ENCODE assay signal across 17 cellular contexts in genomic region chr22:48633996-48634836, GRCh38.
DNase-seq lines count a peak whose midpoint lies in the region; ATAC-seq, FAIRE-seq and TF ChIP-seq lines count a peak whose summit lies in the region.
"Had no signal": no experiment of that assay in that cellular context is flagged by ENCODE, and none has a peak within 500 bp of the region (broad histone marks: within the 10 kb centered on the region; RNA-seq: fewer than 3 reads in every experiment).

No MANE protein-coding gene starts in this region.

- H3F3A ChIP-seq in MM.1S (ENCODE audit: insufficient read depth, low read length) = peaks cover 5% of the 10 kb centered on the region; the same call in 1 of the 2 replicates

- H2AFZ ChIP-seq in MM.1S (ENCODE audit: low read length) (no peak overlapping the region), K562 (ENCODE audit: low read depth, low read length) (no peak overlapping the region)
- H2AFZ ChIP-seq: GM23248 had no signal

- H3K27me3 ChIP-seq in BLaER1 treated with 17β-estradiol and CSF1 and Interleukin-3, amounts not matched to agents 10 nM and 100 nM = no peaks in the 10 kb centered on the region; a peak in 2 of 22 replicates
- H3K27me3 ChIP-seq in MM.1S (replicated peaks; ENCODE audit: insufficient read depth, low read length) (no peaks in the 10 kb centered on the region), K562 (ENCODE audit: control insufficient read depth in 2 of 2, insufficient read depth in 2 of 2, low read length in 2 of 2) (peaks cover 0 to 4% of the 10 kb centered on the region in 2 experiments; a peak in 2 of 5 replicates)

- no peak for TF ChIP-seq RAD21 in K562 (CRISPR knock-in tag; conservative IDR thresholded peaks at IDR 0.05 in 1 of 2, IDR thresholded peaks at IDR 0.05 in 1 of 2)

- TF ChIP-seq EP300 in K562 (IDR thresholded peaks at IDR 0.05; ENCODE audit: low read length) = no peak

- no peak for TF ChIP-seq CTCF in MM.1S (IDR thresholded peaks at IDR 0.05; ENCODE audit: low read length)
- no peak for TF ChIP-seq CTCF in K562 (IDR thresholded peaks at IDR 0.05 in 2 of 3, conservative IDR thresholded peaks at IDR 0.05 in 1 of 3; ENCODE audit: insufficient read depth in 2 of 3, low read depth in 1 of 3, low read length in 3 of 3)

- ATAC-seq in K562 = no peak
- no peak for ATAC-seq in HG02678 (IDR thresholded peaks at IDR 0.05; ENCODE audit: unreplicated experiment)
- ATAC-seq in GM18868 (IDR thresholded peaks at IDR 0.05; ENCODE audit: unreplicated experiment) = no peak
- ATAC-seq: HCT116 had no signal

- H3K9me1 ChIP-seq in K562 (ENCODE audit: control insufficient read depth, insufficient read depth, low read length) = no peaks in the 10 kb centered on the region

- WGBS in K562 (ENCODE audit: insufficient coverage, low coverage, missing lambda C conversion rate) = 6% methylated on average over 6 of the region's 9 CpGs

- POLR2A ChIA-PET in K562 (lab: Yijun Ruan, JAX) = no interaction called here

- H3K9me3 ChIP-seq in BLaER1 treated with 17β-estradiol and CSF1 and Interleukin-3, amounts not matched to agents 10 nM and 100 nM (replicated peaks in 1 of 11) = no peaks in the 10 kb centered on the region
- H3K9me3 ChIP-seq in MM.1S (replicated peaks; ENCODE audit: insufficient read depth, low read length) (no peaks in the 10 kb centered on the region), K562 (replicated peaks; ENCODE audit: control insufficient read depth, insufficient read depth, low read depth, low read length) (no peaks in the 10 kb centered on the region)

- BruUV-seq in K562 (replicated peaks; lab: Mats Ljungman, UMichigan) = no TSS peak

- FAIRE-seq in K562 (lab: Jason Lieb, UNC) = no peak

- H3K27ac ChIP-seq in BLaER1 treated with 17β-estradiol and CSF1 and Interleukin-3, amounts not matched to agents 10 nM and 100 nM = peak overlapping the region in 6 of 11 experiments; percentile 58 to 92 (median 82); a peak in 11 of 22 replicates
- H3K27ac ChIP-seq in MM.1S (ENCODE audit: low read length) (0 out of 2 replicates have a peak overlapping the region, but pooled peaks have one; percentile 71), K562 (ENCODE audit: extremely low read depth, low read depth, low read length) (no peak overlapping the region), substantia nigra (ENCODE audit: low read depth, low read length, poor library complexity, severe bottlenecking) (peak overlapping the region; percentile 98)
- H3K27ac ChIP-seq: GM23248 had no signal

- H4K20me1 ChIP-seq in BLaER1 treated with 17β-estradiol and CSF1 and Interleukin-3, amounts not matched to agents 10 nM and 100 nM = peaks cover 0 to 74% (median 12%) of the 10 kb centered on the region in 11 experiments; a peak in 9 of 22 replicates
- H4K20me1 ChIP-seq in MM.1S (ENCODE audit: insufficient read depth, low read length) (no peaks in the 10 kb centered on the region), K562 (replicated peaks; ENCODE audit: control insufficient read depth, insufficient read depth, low read length) (no peaks in the 10 kb centered on the region)

- CTCF ChIA-PET in K562 (lab: Yijun Ruan, JAX; ENCODE audit: low intra/inter-chr PET ratio) = no interaction called here

- H3K4me2 ChIP-seq in BLaER1 treated with 17β-estradiol and CSF1 and Interleukin-3, amounts not matched to agents 10 nM and 100 nM = peak overlapping the region; percentile 59 to 98 (median 87); a peak in 19 of 22 replicates
- H3K4me2 ChIP-seq in MM.1S (ENCODE audit: low read depth, low read length) = peak overlapping the region; percentile 49; the same call in 1 of the 2 replicates
- H3K4me2 ChIP-seq in K562 (ENCODE audit: insufficient read depth, low read length) = no peak overlapping the region

- DNase-seq in MM.1S (no peak), K562 (ENCODE audit: extremely low read depth in 1 of 4, low spot score in 3 of 4) (no peak), substantia nigra (lab: John Stamatoyannopoulos, UW) (no peak), NCI-H526 (lab: John Stamatoyannopoulos, UW) (no peak)
- DNase-seq: Calu3; CD4-positive, alpha-beta T cell; COR-L47; DMS53; DMS79 treated with DMSO at 0.1 percent for 48 hours; GF-D8; GM23248; H9; HFFc6 had no signal

- H3K9ac ChIP-seq in BLaER1 treated with 17β-estradiol and CSF1 and Interleukin-3, amounts not matched to agents 10 nM and 100 nM = peak overlapping the region in 4 of 11 experiments; percentile 70 to 83 (median 74); a peak in 7 of 22 replicates
- no peak overlapping the region for H3K9ac ChIP-seq in MM.1S (ENCODE audit: low read length)
- no peak overlapping the region for H3K9ac ChIP-seq in K562 (ENCODE audit: insufficient read depth in 1 of 2, low read depth in 2 of 2, low read length in 2 of 2)
- H3K9ac ChIP-seq: GM23248 had no signal

- H3K4me1 ChIP-seq in BLaER1 treated with 17β-estradiol and CSF1 and Interleukin-3, amounts not matched to agents 10 nM and 100 nM = peaks cover 25 to 100% (median 98%) of the 10 kb centered on the region in 10 experiments
- H3K4me1 ChIP-seq in MM.1S (ENCODE audit: low read length) (peaks cover 25% of the 10 kb centered on the region), K562 (replicated peaks in 1 of 2; ENCODE audit: control insufficient read depth in 2 of 2, insufficient read depth in 2 of 2, low read length in 2 of 2) (no peaks in the 10 kb centered on the region)

- H3K9me2 ChIP-seq in MM.1S (replicated peaks; ENCODE audit: insufficient read depth, low read length) = no peaks in the 10 kb centered on the region

- TF ChIP-seq POLR2A in K562 (conservative IDR thresholded peaks at IDR 0.05) = no peak

- in situ Hi-C loops in K562 (cut with MboI) = no loop called here

- peak overlapping the region in 1 of 10 experiments; percentile 36; a peak in 2 of 20 replicates for H3K4me3 ChIP-seq in BLaER1 treated with 17β-estradiol and CSF1 and Interleukin-3, amounts not matched to agents 10 nM and 100 nM
- H3K4me3 ChIP-seq in MM.1S (ENCODE audit: low read length) (no peak overlapping the region), K562 (no peak overlapping the region)
- H3K4me3 ChIP-seq: GM23248 had no signal

- H3K36me3 ChIP-seq in BLaER1 treated with 17β-estradiol and CSF1 and Interleukin-3, amounts not matched to agents 10 nM and 100 nM = no peaks in the 10 kb centered on the region
- no peaks in the 10 kb centered on the region for H3K36me3 ChIP-seq in MM.1S (replicated peaks; ENCODE audit: insufficient read depth, low read length)
- H3K36me3 ChIP-seq in K562 (ENCODE audit: control insufficient read depth, insufficient read depth, low read length) = no peaks in the 10 kb centered on the region

- intact Hi-C loops in K562 (cut with micrococcal nuclease) = no loop called here

- peaks cover 40% of the 10 kb centered on the region for H3K79me2 ChIP-seq in MM.1S (ENCODE audit: low read length)
- no peaks in the 10 kb centered on the region for H3K79me2 ChIP-seq in K562 (ENCODE audit: control insufficient read depth, insufficient read depth, low read length)

TF ChIP-seq in K562, 482 proteins besides CTCF, POLR2A, EP300 and RAD21:
- TF ChIP-seq TSC22D4 (tag; IDR thresholded peaks at IDR 0.05) = 0 out of 2 replicates have a peak, but pooled peaks have one; percentile 18
- no peak for TF ChIP-seq NR0B1 (IDR thresholded peaks at IDR 0.05; ENCODE audit: partially characterized antibody)
- no peak for TF ChIP-seq ZNF512 (tag; IDR thresholded peaks at IDR 0.05)
- TF ChIP-seq ATF1 (CRISPR knock-in tag; IDR thresholded peaks at IDR 0.05) = no peak
- no peak for TF ChIP-seq ATF1 (tag; IDR thresholded peaks at IDR 0.05)
- TF ChIP-seq OTX1 (CRISPR knock-in tag; IDR thresholded peaks at IDR 0.05) = no peak
- no peak for TF ChIP-seq ZBTB12 (CRISPR knock-in tag; IDR thresholded peaks at IDR 0.05)
- TF ChIP-seq HDAC8 (tag; IDR thresholded peaks at IDR 0.05) = no peak
- peak; percentile 87 for TF ChIP-seq ZNF24 (IDR thresholded peaks at IDR 0.05)
- TF ChIP-seq ZNF239 (CRISPR knock-in tag; IDR thresholded peaks at IDR 0.05) = no peak
